In genomic region chrX:11759461-11760311, GRCh38 we compare ENCODE assay signal across 8 cellular contexts.
A peak's percentile ranks its signal among the peaks of the same experiment; 100 is the strongest.
DNase-seq lines count a peak whose midpoint lies in the region; ATAC-seq lines count a peak whose summit lies in the region.

No MANE protein-coding gene starts in this region.

- ATAC-seq in GM19372 (IDR thresholded peaks at IDR 0.05; ENCODE audit: low read depth, unreplicated experiment) (peak; percentile 69), HG03460 (IDR thresholded peaks at IDR 0.05; ENCODE audit: unreplicated experiment) (peak; percentile 62)

- DNase-seq in C1 segment of cervical spinal cord (lab: John Stamatoyannopoulos, UW), result peak in 12 of 14 donors; percentile 26 to 91 (median 72)
- peak; percentile 78 for DNase-seq in NCI-H510A treated with DMSO at 0.1 percent for 48 hours (lab: John Stamatoyannopoulos, UW)
- peak; percentile 37 to 39 for DNase-seq in activated CD4-positive, alpha-beta T cell treated with anti-CD3 and anti-CD28 coated beads for 24 hours (ENCODE audit: low read depth in 2 of 2)
- DNase-seq in cortex of kidney (lab: John Stamatoyannopoulos, UW), result peak; percentile 33
- DNase-seq in kidney glomerular epithelial cell (lab: John Stamatoyannopoulos, UW), result peak; percentile 73
- peak; percentile 49 to 68 for DNase-seq in stimulated activated CD4-positive, alpha-beta T cell treated with anti-CD3 and anti-CD28 coated beads, Interleukin-2, amount 100 ng/mL, for 24 hours

Comparison
In these comparisons a context has a peak if more than half of its experiments do, and no peak if none do; other contexts are left out.
1. Peak in every context shown above with its lines: DNase-seq and ATAC-seq.